ENCODE assay signal across 18 cellular contexts in genomic region chr1:58890091-58890490, GRCh38.
DNase-seq lines count a peak whose midpoint lies in the region; ATAC-seq and TF ChIP-seq lines count a peak whose summit lies in the region.
"Had no signal": no experiment of that assay in that cellular context is flagged by ENCODE, and none has a peak within 500 bp of the region (broad histone marks: within the 10 kb centered on the region; RNA-seq: fewer than 3 reads in every experiment).

No MANE protein-coding gene starts in this region.

- H3F3A ChIP-seq in neural progenitor cell (ENCODE audit: low read depth) = no peaks in the 10 kb centered on the region

- H3K4me1 ChIP-seq in Panc1 (ENCODE audit: control insufficient read depth, insufficient read depth, low read length) = peaks cover 16% of the 10 kb centered on the region
- H3K4me1 ChIP-seq in Peyer's patch = peaks cover 0 to 36% (median 7%) of the 10 kb centered on the region in 4 donors
- H3K4me1 ChIP-seq in neural progenitor cell = no peaks in the 10 kb centered on the region
- H3K4me1 ChIP-seq: HAP-1 had no signal

- CTCF ChIA-PET in Panc1 (lab: Charles Lee) = no interaction called here

- H3K36me3 ChIP-seq in Panc1 (ENCODE audit: control insufficient read depth, insufficient read depth, low read length) = no peaks in the 10 kb centered on the region
- no peaks in the 10 kb centered on the region for H3K36me3 ChIP-seq in Peyer's patch
- H3K36me3 ChIP-seq in neural progenitor cell = no peaks in the 10 kb centered on the region
- H3K36me3 ChIP-seq: HAP-1 had no signal

- H3K27me3 ChIP-seq in Panc1 (ENCODE audit: control insufficient read depth, insufficient read depth, low read length) (no peaks in the 10 kb centered on the region), Peyer's patch (no peaks in the 10 kb centered on the region), neural progenitor cell (no peaks in the 10 kb centered on the region)

- DNase-seq in Panc1 (ENCODE audit: low read depth, low spot score) (no peak), Peyer's patch (no peak), left ventricle myocardium superior (no peak), neural progenitor cell (ENCODE audit: low spot score) (no peak), CD1c-positive myeloid dendritic cell (ENCODE audit: extremely low spot score) (no peak), DMS153 treated with DMSO at 0.1 percent for 48 hours (lab: John Stamatoyannopoulos, UW; ENCODE audit: unreplicated experiment) (no peak), GM03348 (ENCODE audit: low spot score) (no peak)
- DNase-seq: ACHN; AML-193; CD4-positive, alpha-beta memory T cell; DMS153; DMS79 treated with DMSO at 0.1 percent for 48 hours; GF-D8 had no signal

- peak overlapping the region; percentile 14 for H3K27ac Mint-ChIP-seq in neural progenitor cell
- H3K27ac Mint-ChIP-seq: CD4-positive, alpha-beta memory T cell; IgD-negative memory B cell had no signal

- H3K36me3 Mint-ChIP-seq in neural progenitor cell = no peaks in the 10 kb centered on the region
- H3K36me3 Mint-ChIP-seq: CD4-positive, alpha-beta memory T cell; IgD-negative memory B cell had no signal

- BruUV-seq in Panc1 (replicated peaks; lab: Mats Ljungman, UMichigan) = no TSS peak

- H3K9ac ChIP-seq in neural progenitor cell = no peak overlapping the region

- TF ChIP-seq POLR2A in Peyer's patch (IDR thresholded peaks at IDR 0.05) = no peak

- H3K4me1 Mint-ChIP-seq in neural progenitor cell = no peaks in the 10 kb centered on the region

- H3K9me3 Mint-ChIP-seq in neural progenitor cell = no peaks in the 10 kb centered on the region
- H3K9me3 Mint-ChIP-seq: CD4-positive, alpha-beta memory T cell; IgD-negative memory B cell had no signal

- POLR2A ChIA-PET in Panc1 (lab: Charles Lee) = no interaction called here

- no peaks in the 10 kb centered on the region for H4K20me1 ChIP-seq in neural progenitor cell (ENCODE audit: low read depth)

- H3K27ac ChIP-seq in Panc1 (ENCODE audit: low read length) = peak overlapping the region; percentile 8
- H3K27ac ChIP-seq in Peyer's patch = peak overlapping the region in 3 of 4 donors; percentile 9 to 61 (median 13)
- no peak overlapping the region for H3K27ac ChIP-seq in neural progenitor cell
- H3K27ac ChIP-seq: C4-2B had no signal

- no peak overlapping the region for H3K4me3 Mint-ChIP-seq in neural progenitor cell
- H3K4me3 Mint-ChIP-seq: CD4-positive, alpha-beta memory T cell; IgD-negative memory B cell had no signal

- intact Hi-C loops in Panc1 (cut with micrococcal nuclease; ENCODE audit: unreplicated experiment) (no loop called here), left ventricle myocardium superior (cut with micrococcal nuclease) (no loop called here)

- H3K4me3 ChIP-seq in Panc1 (ENCODE audit: low read depth in 2 of 2, low read length in 2 of 2) (no peak overlapping the region), Peyer's patch (no peak overlapping the region), neural progenitor cell (no peak overlapping the region)
- H3K4me3 ChIP-seq: GM12878, HAP-1 had no signal

- H2AFZ ChIP-seq in neural progenitor cell (replicated peaks) = no peak overlapping the region

- no peaks in the 10 kb centered on the region; the same call in 1 of the 2 replicates for H3K9me3 ChIP-seq in Panc1 (ENCODE audit: control insufficient read depth, insufficient read depth, low read depth, low read length)
- no peaks in the 10 kb centered on the region for H3K9me3 ChIP-seq in Peyer's patch
- no peaks in the 10 kb centered on the region for H3K9me3 ChIP-seq in neural progenitor cell (ENCODE audit: low read depth)
- H3K9me3 ChIP-seq: HAP-1 had no signal

- peaks cover 2% of the 10 kb centered on the region for H3K27me3 Mint-ChIP-seq in neural progenitor cell (ENCODE audit: insufficient read depth, low read depth)

- in situ Hi-C loops in Panc1 (cut with HindIII; ENCODE audit: low pct_unique_long_range_greater_than_20kb, low sequenced_read_pairs) = no loop called here

- no peak for ATAC-seq in Panc1
- peak; percentile 23 for ATAC-seq in left ventricle myocardium superior
- ATAC-seq: GM12878, HepG2 had no signal

- H3K79me2 ChIP-seq in neural progenitor cell (ENCODE audit: low read depth) = no peaks in the 10 kb centered on the region

- TF ChIP-seq CTCF in Panc1 (IDR thresholded peaks at IDR 0.05) = no peak
- TF ChIP-seq CTCF in Peyer's patch (IDR thresholded peaks at IDR 0.05) = no peak
- TF ChIP-seq CTCF in neural progenitor cell (IDR thresholded peaks at IDR 0.05) = no peak

- H3K4me2 ChIP-seq in neural progenitor cell = no peak overlapping the region
